In genomic region chr10:103834436-103835095, GRCh38 we compare ENCODE assay signal across 12 cellular contexts. TPM values are rescaled to one million over a fixed set of nuclear protein-coding genes. Genes with fewer than 3 reads are reported as not detected.
DNase-seq lines count a peak whose midpoint lies in the region; ATAC-seq and TF ChIP-seq lines count a peak whose summit lies in the region.
"Had no signal": no experiment of that assay in that cellular context is flagged by ENCODE, and none has a peak within 500 bp of the region (broad histone marks: within the 10 kb centered on the region; RNA-seq: fewer than 3 reads in every experiment).

No MANE protein-coding gene starts in this region.

- CTCF ChIA-PET in RWPE1 (lab: Yijun Ruan, JAX) = interaction anchor here (0.7 kb wide), 1 partner anchor 14 kb away, joined by 4 read pairs; no protein-coding TSS in a partner anchor

- no peak for ATAC-seq in GM21390 (IDR thresholded peaks at IDR 0.05; ENCODE audit: unreplicated experiment)
- ATAC-seq: GM12878, T-helper 17 cell had no signal

- WGBS in thyroid gland, 2 donors = 68 to 73% methylated on average over 5 of the region's 5 CpGs

- DNase-seq in RWPE1 (ENCODE audit: low spot score) (no peak), left ventricle myocardium inferior (no peak), myocyte (ENCODE audit: low read depth) (peak; percentile 54), thyroid gland (no peak), NCI-H187 treated with DMSO at 0.1 percent for 48 hours (lab: John Stamatoyannopoulos, UW) (no peak), ecto neural progenitor cell (ENCODE audit: low spot score) (no peak)
- no peak for DNase-seq in activated CD4-positive, CD25-positive, alpha-beta regulatory T cell treated with anti-CD3 and anti-CD28 coated beads, Interleukin-2, amount 50 U/mL, for 72 hours
- DNase-seq: islet precursor cell, NCI-H1417 treated with DMSO at 0.1 percent for 48 hours, T-helper 17 cell had no signal

- no peak overlapping the region for H3K4me3 ChIP-seq in left ventricle myocardium inferior
- H3K4me3 ChIP-seq in thyroid gland (replicated peaks in 1 of 3) = no peak overlapping the region
- H3K4me3 ChIP-seq: GM12878 had no signal

- H3K9me3 ChIP-seq in left ventricle myocardium inferior (replicated peaks) (peaks cover 5% of the 10 kb centered on the region), thyroid gland (no peaks in the 10 kb centered on the region)

- H3K27ac ChIP-seq in RWPE1 (peak overlapping the region; percentile 57), left ventricle myocardium inferior (replicated peaks) (peak overlapping the region; percentile 80), thyroid gland (peak overlapping the region in 2 of 3 donors; percentile 15 to 22)

- POLR2A ChIA-PET in RWPE1 (lab: Yijun Ruan, JAX; ENCODE audit: low non-redundant PET) = no interaction called here

- intact Hi-C loops in left ventricle myocardium inferior (cut with micrococcal nuclease) = no loop called here
- intact Hi-C loops in thyroid gland (cut with DNase I) = no loop called here

- H3K36me3 ChIP-seq in left ventricle myocardium inferior = no peaks in the 10 kb centered on the region
- no peaks in the 10 kb centered on the region for H3K36me3 ChIP-seq in thyroid gland

- TF ChIP-seq CTCF in RWPE1 (conservative IDR thresholded peaks at IDR 0.05; ENCODE audit: low read depth) = no peak
- no peak for TF ChIP-seq CTCF in left ventricle myocardium inferior (IDR thresholded peaks at IDR 0.05; ENCODE audit: borderline replicate concordance)
- no peak for TF ChIP-seq CTCF in thyroid gland (IDR thresholded peaks at IDR 0.05)

- H3K4me1 ChIP-seq in left ventricle myocardium inferior (peaks cover 88% of the 10 kb centered on the region), thyroid gland (peaks cover 0 to 18% of the 10 kb centered on the region in 2 donors)

- H3K27me3 ChIP-seq in left ventricle myocardium inferior (ENCODE audit: low read depth) = no peaks in the 10 kb centered on the region
- H3K27me3 ChIP-seq in thyroid gland = no peaks in the 10 kb centered on the region

- no peak for TF ChIP-seq POLR2A in thyroid gland (IDR thresholded peaks at IDR 0.05)

RNA-seq across cellular contexts. Expression of gene SH3PXD2A, which starts 20.8 kb away (rescaled TPM):
- total RNA-seq in left ventricle myocardium inferior = 34.4 TPM
- 38.8 and 48.5 TPM in 2 replicates for total RNA-seq in myocyte
- polyA plus RNA-seq in myocyte (2012) = 158 TPM
- 10 to 100 TPM in 2 of 4 donors, 1 to 10 TPM in 2; 9.4 to 20.6 (median 11.2) TPM for total RNA-seq in thyroid gland

Comparison
In these comparisons a context has a peak if more than half of its experiments do, and no peak if none do; other contexts are left out.
1. H3K27ac ChIP-seq: peak in every context shown above with its lines; median percentile 80 in left ventricle myocardium inferior; 57 in RWPE1; 18 in thyroid gland.